27 cellular contexts compared by ENCODE assay signal in the genomic region with DNA sequence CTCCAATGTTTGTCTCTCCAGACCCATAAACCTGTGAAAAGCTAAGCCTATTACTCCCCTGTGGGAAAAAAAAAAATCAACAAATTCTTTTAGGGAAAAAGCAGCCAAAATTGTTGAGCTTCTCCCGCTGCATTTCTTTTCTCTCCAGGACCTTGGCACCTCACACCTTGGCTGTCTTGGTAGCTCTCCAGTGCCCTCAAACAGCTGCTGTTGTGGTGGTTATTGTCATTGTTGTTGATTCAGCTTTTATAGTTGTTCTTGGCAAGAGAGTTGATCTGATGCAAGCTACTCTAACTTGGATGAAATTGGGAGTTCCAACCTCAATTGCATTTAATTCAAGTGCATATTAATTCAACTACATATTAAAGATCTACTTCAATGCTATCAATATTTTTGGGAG.
"Had no signal": no experiment of that assay in that cellular context is flagged by ENCODE, and none has a peak within 500 bp of the region (broad histone marks: within the 10 kb centered on the region; RNA-seq: fewer than 3 reads in every experiment).

No MANE protein-coding gene starts in this region.

- DNase-seq: activated B cell treated with CpG ODN at 0.5 μM for 24 hours; activated CD4-positive, alpha-beta memory T cell treated with anti-CD3 and anti-CD28 coated beads for 36 hours; activated CD4-positive, alpha-beta T cell treated with anti-CD3 and anti-CD28 coated beads for 36 hours; activated CD4-positive, alpha-beta T cell treated with anti-CD3 and anti-CD28 coated beads, Interleukin-2, amount 10 ng/mL, durations not matched to agents 24 days and 14 days; activated CD8-positive, alpha-beta memory T cell treated with anti-CD3 and anti-CD28 coated beads, Interleukin-2, amount 10 ng/mL, durations not matched to agents 7 days and 5 days; activated CD8-positive, alpha-beta memory T cell treated with anti-CD3 and anti-CD28 coated beads, Interleukin-2, amount 50 U/mL, for 4 hours; activated CD8-positive, alpha-beta T cell treated with anti-CD3 and anti-CD28 coated beads, Interleukin-2, amount 10 ng/mL, durations not matched to agents 7 days and 5 days; activated gamma-delta T cell; activated naive CD4-positive, alpha-beta T cell; activated naive CD4-positive, alpha-beta T cell treated with anti-CD3 and anti-CD28 coated beads, Interleukin-2, amount 10 ng/mL, durations not matched to agents 7 days and 5 days; activated naive CD8-positive, alpha-beta T cell treated with anti-CD3 and anti-CD28 coated beads, Interleukin-2, amount 10 ng/mL, durations not matched to agents 7 days and 5 days; activated T-cell treated with anti-CD3 and anti-CD28 coated beads, Interleukin-2, amount 50 U/mL, for 24 hours; activated T-cell treated with anti-CD3 and anti-CD28 coated beads, Interleukin-2, amount 50 U/mL, for 72 hours; anterior cingulate cortex; brain microvascular endothelial cell; dorsolateral prefrontal cortex; effector memory CD4-positive, alpha-beta T cell; endodermal cell; foreskin fibroblast; head of caudate nucleus; T-helper 17 cell; T1000; WERI-Rb-1 had no signal

- H3K4me3 ChIP-seq: coronary artery, dorsolateral prefrontal cortex had no signal

- H3K36me3 ChIP-seq: brain microvascular endothelial cell, WERI-Rb-1 had no signal

- ATAC-seq: activated CD4-positive, alpha-beta T cell treated with anti-CD3 and anti-CD28 coated beads for 36 hours; activated CD4-positive, CD25-positive, alpha-beta regulatory T cell treated with anti-CD3 and anti-CD28 coated beads, Interleukin-2, amount 50 U/mL, for 24 hours; activated CD8-positive, alpha-beta memory T cell treated with anti-CD3 and anti-CD28 coated beads, Interleukin-2, amount 10 ng/mL, durations not matched to agents 7 days and 5 days; activated CD8-positive, alpha-beta T cell treated with anti-CD3 and anti-CD28 coated beads, Interleukin-2, amount 10 ng/mL, durations not matched to agents 7 days and 5 days; activated naive CD4-positive, alpha-beta T cell treated with anti-CD3 and anti-CD28 coated beads, Interleukin-2, amount 50 U/mL, for 72 hours; activated T-cell treated with anti-CD3 and anti-CD28 coated beads, Interleukin-2, amount 50 U/mL, for 72 hours; esophagus mucosa; T-helper 17 cell had no signal

- H3K27me3 ChIP-seq: brain microvascular endothelial cell had no signal

- H3K27ac ChIP-seq: brain microvascular endothelial cell, coronary artery, dorsolateral prefrontal cortex, WERI-Rb-1 had no signal
